16 cellular contexts compared by ENCODE assay signal in the genomic region with DNA sequence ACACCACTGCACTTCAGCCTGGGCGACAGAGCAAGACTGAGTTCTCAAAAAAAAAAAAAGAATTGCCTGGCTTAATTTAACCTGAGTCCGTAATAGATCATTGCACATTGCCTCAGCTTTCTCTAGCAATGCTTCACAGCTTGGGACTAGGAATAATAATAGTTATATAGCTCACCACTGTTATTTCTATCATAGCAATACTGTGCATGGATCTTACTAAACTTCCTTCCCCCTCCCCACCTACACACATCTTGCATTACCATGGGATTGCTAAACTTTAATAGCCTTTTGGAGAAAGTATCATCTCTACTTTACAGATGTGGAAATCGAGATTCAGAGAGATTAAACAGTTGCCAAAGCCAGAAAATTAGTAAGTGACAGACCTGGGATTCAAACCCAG.
DNase-seq lines count a peak whose midpoint lies in the region; ATAC-seq and TF ChIP-seq lines count a peak whose summit lies in the region.
"Had no signal": no experiment of that assay in that cellular context is flagged by ENCODE, and none has a peak within 500 bp of the region (broad histone marks: within the 10 kb centered on the region; RNA-seq: fewer than 3 reads in every experiment).

No MANE protein-coding gene starts in this region.

- H3K14ac ChIP-seq in mesenchymal stem cell (ENCODE audit: low read length in 2 of 2): no peak overlapping the region

- H3K27ac ChIP-seq in mesenchymal stem cell (ENCODE audit: low read length, poor library complexity, severe bottlenecking) (no peak overlapping the region), OCI-LY7 (ENCODE audit: low read depth, low read length, poor library complexity, severe bottlenecking) (no peak overlapping the region)

- no peaks in the 10 kb centered on the region for H3K27me3 Mint-ChIP-seq in activated T-helper 1 cell treated with anti-CD3 and anti-CD28 coated beads, Interleukin-12 subunit alpha, Interleukin-12 subunit beta, Interleukin-2, Interleukin-4 antibody, amounts not matched to agents 30 ng/mL and 10 ng/mL and 1 ng/mL, durations not matched to agents 14 hours and 24 hours and 36 hours (ENCODE audit: insufficient read depth)
- H3K27me3 Mint-ChIP-seq: CD4-positive, alpha-beta T cell had no signal

- no peaks in the 10 kb centered on the region for H3K9me3 ChIP-seq in mesenchymal stem cell (ENCODE audit: control insufficient read depth, low read length)
- H3K9me3 ChIP-seq in OCI-LY7 (ENCODE audit: low read length): no peaks in the 10 kb centered on the region
- H3K9me3 ChIP-seq: BE2C, HAP-1 had no signal

- no peaks in the 10 kb centered on the region for H3K4me1 Mint-ChIP-seq in activated T-helper 1 cell treated with anti-CD3 and anti-CD28 coated beads, Interleukin-12 subunit alpha, Interleukin-12 subunit beta, Interleukin-2, Interleukin-4 antibody, amounts not matched to agents 30 ng/mL and 10 ng/mL and 1 ng/mL, durations not matched to agents 14 hours and 24 hours and 36 hours (ENCODE audit: low read depth)

- H3K36me3 Mint-ChIP-seq in activated T-helper 1 cell treated with anti-CD3 and anti-CD28 coated beads, Interleukin-12 subunit alpha, Interleukin-12 subunit beta, Interleukin-2, Interleukin-4 antibody, amounts not matched to agents 30 ng/mL and 10 ng/mL and 1 ng/mL, durations not matched to agents 14 hours and 24 hours and 36 hours (ENCODE audit: low read depth): no peaks in the 10 kb centered on the region

- BruUV-seq in OCI-LY7 (replicated peaks; lab: Mats Ljungman, UMichigan): no TSS peak

- H3K4me3 ChIP-seq in mesenchymal stem cell (ENCODE audit: insufficient read depth in 1 of 2, low read depth in 1 of 2, low read length in 2 of 2) (no peak overlapping the region), OCI-LY7 (ENCODE audit: low read depth, low read length, poor library complexity, severe bottlenecking) (no peak overlapping the region)
- H3K4me3 ChIP-seq: HAP-1 had no signal

- H2AFZ ChIP-seq in mesenchymal stem cell (ENCODE audit: low read depth, low read length): no peak overlapping the region
- H2AFZ ChIP-seq in OCI-LY7 (ENCODE audit: low read length): no peak overlapping the region

- H3K4me1 ChIP-seq in mesenchymal stem cell (ENCODE audit: control insufficient read depth, insufficient read depth, low read depth, low read length) (peaks cover 12% of the 10 kb centered on the region), OCI-LY7 (ENCODE audit: insufficient read depth, low read length, poor library complexity, severe bottlenecking) (no peaks in the 10 kb centered on the region)

- CTCF ChIA-PET in OCI-LY7 (lab: Charles Lee; ENCODE audit: unreplicated experiment): interaction anchor here (0.6 kb wide), 1 partner anchor 1113 kb away, joined by 3 read pairs; no protein-coding TSS in a partner anchor

- ATAC-seq in HG02763 (IDR thresholded peaks at IDR 0.05; ENCODE audit: unreplicated experiment): no peak
- ATAC-seq: HepG2 had no signal

- no peak overlapping the region for H3K4me3 Mint-ChIP-seq in activated T-helper 1 cell treated with anti-CD3 and anti-CD28 coated beads, Interleukin-12 subunit alpha, Interleukin-12 subunit beta, Interleukin-2, Interleukin-4 antibody, amounts not matched to agents 30 ng/mL and 10 ng/mL and 1 ng/mL, durations not matched to agents 14 hours and 24 hours and 36 hours
- H3K4me3 Mint-ChIP-seq: CD4-positive, alpha-beta T cell; HFFc6 had no signal

- no peaks in the 10 kb centered on the region for H4K20me1 ChIP-seq in OCI-LY7 (ENCODE audit: insufficient read depth, low read length)

- no peak overlapping the region for H4K8ac ChIP-seq in mesenchymal stem cell (ENCODE audit: low read length)

- no peak overlapping the region for H2BK12ac ChIP-seq in mesenchymal stem cell (ENCODE audit: low read length in 2 of 2)

- no peak overlapping the region for H3K18ac ChIP-seq in mesenchymal stem cell (ENCODE audit: low read depth in 1 of 2, low read length in 2 of 2)

- H3K79me2 ChIP-seq in OCI-LY7 (ENCODE audit: insufficient read depth, low read depth, low read length): no peaks in the 10 kb centered on the region

- H2AK5ac ChIP-seq in mesenchymal stem cell (ENCODE audit: low read length, severe bottlenecking): peak overlapping the region; percentile 61

- no peaks in the 10 kb centered on the region for H3K9me3 Mint-ChIP-seq in activated T-helper 1 cell treated with anti-CD3 and anti-CD28 coated beads, Interleukin-12 subunit alpha, Interleukin-12 subunit beta, Interleukin-2, Interleukin-4 antibody, amounts not matched to agents 30 ng/mL and 10 ng/mL and 1 ng/mL, durations not matched to agents 14 hours and 24 hours and 36 hours
- H3K9me3 Mint-ChIP-seq: CD4-positive, alpha-beta T cell; HFFc6 had no signal

- no peak overlapping the region for H3K23ac ChIP-seq in mesenchymal stem cell (ENCODE audit: low read length in 2 of 2)

- no peaks in the 10 kb centered on the region for H3K27me3 ChIP-seq in mesenchymal stem cell (ENCODE audit: control insufficient read depth in 1 of 2, insufficient read depth in 1 of 2, low read length in 2 of 2)
- H3K27me3 ChIP-seq: BE2C had no signal

- H3K4me2 ChIP-seq in mesenchymal stem cell (ENCODE audit: low read length, poor library complexity, severe bottlenecking) (no peak overlapping the region), OCI-LY7 (ENCODE audit: low read length) (no peak overlapping the region)

- H2BK5ac ChIP-seq in mesenchymal stem cell (ENCODE audit: low read depth, low read length, poor library complexity, severe bottlenecking): no peak overlapping the region

- no peak for TF ChIP-seq CTCF in OCI-LY7 (conservative IDR thresholded peaks at IDR 0.05; ENCODE audit: low read length)

- 97% methylated on average over 2 of the region's 3 CpGs for WGBS in mesenchymal stem cell

- H2BK15ac ChIP-seq in mesenchymal stem cell (ENCODE audit: low read depth, poor library complexity, severe bottlenecking): no peak overlapping the region

- H4K91ac ChIP-seq in mesenchymal stem cell (ENCODE audit: low read length): no peak overlapping the region

- peaks cover 8% of the 10 kb centered on the region for H3K79me1 ChIP-seq in mesenchymal stem cell (replicated peaks; ENCODE audit: low read length, poor library complexity, severe bottlenecking)

- DNase-seq in CD1c-positive myeloid dendritic cell (ENCODE audit: extremely low spot score) (peak; percentile 15), NCI-H2029 (lab: John Stamatoyannopoulos, UW) (peak; percentile 53), mesenchymal stem cell (no peak), OCI-LY7 (ENCODE audit: low spot score) (no peak), NCI-H1436 treated with DMSO at 0.1 percent for 48 hours (lab: John Stamatoyannopoulos, UW) (no peak)
- no peak for DNase-seq in activated T-helper 1 cell treated with anti-CD3 and anti-CD28 coated beads, Interleukin-12 subunit alpha, Interleukin-12 subunit beta, Interleukin-2, Interleukin-4 antibody, amounts not matched to agents 30 ng/mL and 10 ng/mL and 1 ng/mL, durations not matched to agents 14 hours and 24 hours and 36 hours (ENCODE audit: low spot score)
- DNase-seq: BE2C; Calu3; CD4-positive, alpha-beta T cell; DMS 273 treated with DMSO at 0.1 percent for 48 hours; EL; GOT3; HFFc6 had no signal

- H3K9me2 ChIP-seq in OCI-LY7 (ENCODE audit: insufficient read depth, low read length): no peaks in the 10 kb centered on the region

- H3K36me3 ChIP-seq in mesenchymal stem cell (ENCODE audit: control insufficient read depth in 1 of 2, insufficient read depth in 2 of 2, low read depth in 1 of 2, low read length in 2 of 2) (peaks cover 29 to 73% of the 10 kb centered on the region in 2 experiments), OCI-LY7 (ENCODE audit: insufficient read depth, low read length) (no peaks in the 10 kb centered on the region)

- POLR2A ChIA-PET in OCI-LY7 (lab: Charles Lee): no interaction called here

- H3K27ac Mint-ChIP-seq in activated T-helper 1 cell treated with anti-CD3 and anti-CD28 coated beads, Interleukin-12 subunit alpha, Interleukin-12 subunit beta, Interleukin-2, Interleukin-4 antibody, amounts not matched to agents 30 ng/mL and 10 ng/mL and 1 ng/mL, durations not matched to agents 14 hours and 24 hours and 36 hours: no peak overlapping the region
- H3K27ac Mint-ChIP-seq: CD4-positive, alpha-beta T cell; HFFc6 had no signal

- H2BK120ac ChIP-seq in mesenchymal stem cell (ENCODE audit: low read depth, low read length): no peak overlapping the region

- H3K9ac ChIP-seq in mesenchymal stem cell (ENCODE audit: low read length): no peak overlapping the region

- intact Hi-C loops in activated T-helper 1 cell treated with anti-CD3 and anti-CD28 coated beads, Interleukin-12 subunit alpha, Interleukin-12 subunit beta, Interleukin-2, Interleukin-4 antibody, amounts not matched to agents 30 ng/mL and 10 ng/mL and 1 ng/mL, durations not matched to agents 14 hours and 24 hours and 36 hours (cut with micrococcal nuclease): no loop called here
- intact Hi-C loops in OCI-LY7 (cut with micrococcal nuclease; ENCODE audit: unreplicated experiment): no loop called here

- no peak overlapping the region for H3K4ac ChIP-seq in mesenchymal stem cell (ENCODE audit: low read depth in 1 of 2, low read length in 2 of 2)

Comparison
In these comparisons a context has a peak if more than half of its experiments do, and no peak if none do; other contexts are left out.
1. DNase-seq: peak in CD1c-positive myeloid dendritic cell (single experiment) and NCI-H2029 (single experiment); none in mesenchymal stem cell (single experiment), activated T-helper 1 cell treated with anti-CD3 and anti-CD28 coated beads, Interleukin-12 subunit alpha, Interleukin-12 subunit beta, Interleukin-2, Interleukin-4 antibody, amounts not matched to agents 30 ng/mL and 10 ng/mL and 1 ng/mL, durations not matched to agents 14 hours and 24 hours and 36 hours (single experiment), OCI-LY7 (single experiment) and NCI-H1436 treated with DMSO at 0.1 percent for 48 hours (single experiment).